8 cellular contexts compared by ENCODE assay signal in genomic region chr17:7313028-7313889, GRCh38. TPM values are rescaled to one million over a fixed set of nuclear protein-coding genes. Genes with fewer than 3 reads are reported as not detected.
DNase-seq lines count a peak whose midpoint lies in the region; ATAC-seq and TF ChIP-seq lines count a peak whose summit lies in the region.

No MANE protein-coding gene starts in this region.

- no peak overlapping the region for H2AFZ ChIP-seq in OCI-LY7 (ENCODE audit: low read length)

- BruUV-seq in OCI-LY7 (replicated peaks; lab: Mats Ljungman, UMichigan), result no TSS peak

- H3K9me2 ChIP-seq in OCI-LY7 (ENCODE audit: insufficient read depth, low read length), result no peaks in the 10 kb centered on the region

- H3K79me2 ChIP-seq in OCI-LY7 (ENCODE audit: insufficient read depth, low read depth, low read length), result peaks cover 43% of the 10 kb centered on the region

- peaks cover 67% of the 10 kb centered on the region for H3K36me3 Mint-ChIP-seq in central memory CD8-positive, alpha-beta T cell (ENCODE audit: insufficient read depth)

- H3K36me3 ChIP-seq in OCI-LY7 (ENCODE audit: insufficient read depth, low read length), result peaks cover 88% of the 10 kb centered on the region
- peaks cover 8 to 76% of the 10 kb centered on the region in 2 donors for H3K36me3 ChIP-seq in psoas muscle (ENCODE audit: insufficient read depth in 1 of 2, low read depth in 1 of 2)

- POLR2A ChIA-PET in OCI-LY7 (lab: Charles Lee), result interaction anchor here (2.6 kb wide), 1 partner anchor 16 kb away, joined by 12 read pairs; the partner anchor contains the start of gene NEURL4

- peak; percentile 81 for DNase-seq in DMS53 (lab: John Stamatoyannopoulos, UW)
- no peak for DNase-seq in DMS53 treated with DMSO at 0.1 percent for 48 hours (lab: John Stamatoyannopoulos, UW; ENCODE audit: unreplicated experiment)
- DNase-seq in OCI-LY7 (ENCODE audit: low spot score), result peak; percentile 37
- DNase-seq in central memory CD8-positive, alpha-beta T cell (ENCODE audit: low spot score in 2 of 2), result no peak
- DNase-seq in psoas muscle, result no peak
- DNase-seq in OCI-M2 (lab: John Stamatoyannopoulos, UW; ENCODE audit: unreplicated experiment), result no peak

- H3K27ac ChIP-seq in OCI-LY7 (ENCODE audit: low read depth, low read length, poor library complexity, severe bottlenecking) (peak overlapping the region; percentile 79), psoas muscle (peak overlapping the region; percentile 92)

- peaks cover 58% of the 10 kb centered on the region for H3K4me1 ChIP-seq in OCI-LY7 (ENCODE audit: insufficient read depth, low read length, poor library complexity, severe bottlenecking)
- H3K4me1 ChIP-seq in psoas muscle, result peaks cover 60% of the 10 kb centered on the region

- no peaks in the 10 kb centered on the region for H3K9me3 Mint-ChIP-seq in central memory CD8-positive, alpha-beta T cell

- TF ChIP-seq CTCF in OCI-LY7 (conservative IDR thresholded peaks at IDR 0.05; ENCODE audit: low read length) (no peak), psoas muscle (IDR thresholded peaks at IDR 0.05) (no peak)

- peaks cover 73% of the 10 kb centered on the region for H3K4me1 Mint-ChIP-seq in central memory CD8-positive, alpha-beta T cell

- ATAC-seq in central memory CD8-positive, alpha-beta T cell (replicated peaks; ENCODE audit: extremely low read depth, poor library complexity, severe bottlenecking), result no peak
- ATAC-seq in psoas muscle (no peak), HG02885 (IDR thresholded peaks at IDR 0.05; ENCODE audit: poor library complexity, unreplicated experiment) (no peak), HG03571 (IDR thresholded peaks at IDR 0.05; ENCODE audit: unreplicated experiment) (no peak)

- peaks cover 28% of the 10 kb centered on the region for H4K20me1 ChIP-seq in OCI-LY7 (ENCODE audit: insufficient read depth, low read length)

- H3K27me3 Mint-ChIP-seq in central memory CD8-positive, alpha-beta T cell, result no peaks in the 10 kb centered on the region

- H3K27ac Mint-ChIP-seq in central memory CD8-positive, alpha-beta T cell (ENCODE audit: low read depth), result peak overlapping the region; percentile 73

- H3K9me3 ChIP-seq in OCI-LY7 (ENCODE audit: low read length) (no peaks in the 10 kb centered on the region), psoas muscle (no peaks in the 10 kb centered on the region)

- 80 to 85% (median 84%) methylated on average over 7 of the region's 7 CpGs for WGBS in psoas muscle, 3 donors

- H3K27me3 ChIP-seq in psoas muscle (ENCODE audit: insufficient read depth in 3 of 3, low read length in 2 of 3), result no peaks in the 10 kb centered on the region

- CTCF ChIA-PET in OCI-LY7 (lab: Charles Lee; ENCODE audit: unreplicated experiment), result no interaction called here

- intact Hi-C loops in OCI-LY7 (cut with micrococcal nuclease; ENCODE audit: unreplicated experiment) (no loop called here), psoas muscle (cut with DNase I) (no loop called here)

- H3K4me3 ChIP-seq in OCI-LY7 (ENCODE audit: low read depth, low read length, poor library complexity, severe bottlenecking), result peak overlapping the region; percentile 95
- H3K4me3 ChIP-seq in psoas muscle, result peak overlapping the region; percentile 98

- H3K4me2 ChIP-seq in OCI-LY7 (ENCODE audit: low read length), result peak overlapping the region; percentile 96

- H3K4me3 Mint-ChIP-seq in central memory CD8-positive, alpha-beta T cell, result peak overlapping the region; percentile 94

RNA-seq across cellular contexts. Expression of gene GPS2, which starts 1.9 kb away (rescaled TPM):
- 70.4 and 70.5 TPM in 2 replicates for total RNA-seq in OCI-LY7 (2014; rRNA removed; shearing (Covaris generic))
- 75.0 and 80.8 TPM in 2 replicates for total RNA-seq in OCI-LY7 (2022)
- 100 to 1,000 TPM in 1 of 4 donors, 10 to 100 TPM in 3; 71.8 to 101 (median 82.5) TPM for total RNA-seq in psoas muscle
- polyA plus RNA-seq in psoas muscle, result 100 to 1,000 TPM; 139 to 197 (median 146) TPM

RNA-seq across cellular contexts. Expression of gene EIF5A, which starts 5.8 kb away (rescaled TPM):
- total RNA-seq in OCI-LY7 (2014; rRNA removed; shearing (Covaris generic)), result 491 and 519 TPM in 2 replicates
- total RNA-seq in OCI-LY7 (2022) (692 and 803 TPM in 2 replicates), psoas muscle (100 to 1,000 TPM; 293 to 730 (median 567) TPM)
- polyA plus RNA-seq in psoas muscle, result 1,000 to 10,000 TPM in 1 of 3 donors, 100 to 1,000 TPM in 2; 468 to 1,107 (median 518) TPM

RNA-seq across cellular contexts. Expression of gene NEURL4, which starts 15.9 kb away (rescaled TPM):
- total RNA-seq in OCI-LY7 (2014; rRNA removed; shearing (Covaris generic)), result 30.2 and 34.7 TPM in 2 replicates
- 50.2 and 66.8 TPM in 2 replicates for total RNA-seq in OCI-LY7 (2022)
- total RNA-seq in psoas muscle, result 10 to 100 TPM; 24.0 to 53.8 (median 32.6) TPM
- polyA plus RNA-seq in psoas muscle, result 10 to 100 TPM; 20.7 to 38.7 (median 22.9) TPM

RNA-seq across cellular contexts. Expression of gene YBX2, which starts 18.8 kb away (rescaled TPM):
- 9.8 and 12.8 TPM in 2 replicates for total RNA-seq in OCI-LY7 (2014; rRNA removed; shearing (Covaris generic))
- 6.7 and 11.8 TPM in 2 replicates for total RNA-seq in OCI-LY7 (2022)
- 1 to 10 TPM in 1 of 4 donors, under 1 TPM in 3; 0.37 to 1.0 (median 0.75) TPM for total RNA-seq in psoas muscle
- polyA plus RNA-seq in psoas muscle, result 1 to 10 TPM in 1 of 3 donors, under 1 TPM in 2; 0.14 to 1.8 (median 0.21) TPM

RNA-seq across cellular contexts. Expression of gene ACAP1, which starts 23.1 kb away (rescaled TPM):
- total RNA-seq in OCI-LY7 (2014; rRNA removed; shearing (Covaris generic)), result 113 and 117 TPM in 2 replicates
- total RNA-seq in OCI-LY7 (2022), result 256 and 259 TPM in 2 replicates
- total RNA-seq in psoas muscle, result 10 to 100 TPM; 12.2 to 20.7 (median 15.7) TPM
- polyA plus RNA-seq in psoas muscle, result 10 to 100 TPM in 1 of 3 donors, 1 to 10 TPM in 2; 1.9 to 11.9 (median 2.4) TPM

Comparison
In these comparisons a context has a peak if more than half of its experiments do, and no peak if none do; other contexts are left out.
1. DNase-seq: peak in DMS53 (single experiment) and OCI-LY7 (single experiment); none in DMS53 treated with DMSO at 0.1 percent for 48 hours (single experiment), central memory CD8-positive, alpha-beta T cell (0 of 2), psoas muscle (0 of 2) and OCI-M2 (single experiment).